1 cellular context compared by ENCODE assay signal in genomic region chr2:230068658-230069080, GRCh38.
TF ChIP-seq lines count a peak whose summit lies in the region.

SLC16A14 (minus strand) TSS chr2:230068924; CDS start chr2:230059352, 9,572 bp downstream.

TF ChIP-seq in IMR-90, 13 proteins besides CTCF, POLR2A, EP300 and RAD21:
- TF ChIP-seq ELK1 (IDR thresholded peaks at IDR 0.05; ENCODE audit: borderline replicate concordance, low read depth, low read length) (no peak), CHD1 (IDR thresholded peaks at IDR 0.05; ENCODE audit: low read depth, low read length) (no peak), RCOR1 (IDR thresholded peaks at IDR 0.05; ENCODE audit: insufficient replicate concordance, low read length) (no peak), MXI1 (IDR thresholded peaks at IDR 0.05; ENCODE audit: borderline replicate concordance, low read depth, low read length) (no peak), BHLHE40 (IDR thresholded peaks at IDR 0.05; ENCODE audit: low read depth, low read length) (no peak), CEBPB (IDR thresholded peaks at IDR 0.05; ENCODE audit: low read depth, low read length) (no peak), MAFK (IDR thresholded peaks at IDR 0.05; ENCODE audit: low read depth, low read length) (no peak)
TF ChIP-seq in IMR-90: peak in this region for 0.
